In the genomic region with DNA sequence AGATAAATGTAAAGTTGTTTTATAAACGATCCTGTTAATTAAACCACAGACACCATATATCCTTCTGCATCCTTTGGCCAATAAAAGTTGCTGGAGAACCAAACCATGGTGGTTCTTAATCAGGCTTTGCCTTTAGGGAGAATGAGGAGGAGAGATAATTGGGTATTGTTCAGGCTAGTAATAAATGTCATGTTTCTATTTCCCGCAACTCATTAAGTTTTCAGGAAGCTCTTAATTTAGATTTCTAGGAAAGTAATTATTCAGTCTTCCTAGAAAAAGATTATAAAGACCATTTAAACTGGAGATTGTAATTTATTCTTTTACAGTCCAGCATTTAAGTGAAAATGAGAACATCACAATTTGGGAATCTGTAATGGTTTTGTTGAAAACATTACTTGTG, we compare ENCODE assay signal across 31 cellular contexts.
"Had no signal": no experiment of that assay in that cellular context is flagged by ENCODE, and none has a peak within 500 bp of the region (broad histone marks: within the 10 kb centered on the region; RNA-seq: fewer than 3 reads in every experiment).

No MANE protein-coding gene starts in this region.

- H3K4me3 ChIP-seq: adrenal gland, body of pancreas, esophagus muscularis mucosa, gastroesophageal sphincter, heart right ventricle had no signal

- H3K9me3 ChIP-seq: adrenal gland, body of pancreas, esophagus muscularis mucosa, gastroesophageal sphincter, heart right ventricle had no signal

- H3K4me1 ChIP-seq: adrenal gland, body of pancreas, foreskin keratinocyte had no signal

- H3K27ac ChIP-seq: adrenal gland, body of pancreas, esophagus muscularis mucosa, foreskin keratinocyte, gastroesophageal sphincter, heart right ventricle had no signal

- ATAC-seq: activated CD4-positive, alpha-beta T cell treated with anti-CD3 and anti-CD28 coated beads for 36 hours; activated CD8-positive, alpha-beta memory T cell treated with anti-CD3 and anti-CD28 coated beads, Interleukin-2, amount 10 ng/mL, durations not matched to agents 7 days and 5 days; activated CD8-positive, alpha-beta T cell treated with anti-CD3 and anti-CD28 coated beads, Interleukin-2, amount 10 ng/mL, durations not matched to agents 7 days and 5 days; activated naive CD8-positive, alpha-beta T cell treated with anti-CD3 and anti-CD28 coated beads, Interleukin-2, amount 50 U/mL, for 24 hours; body of pancreas; effector memory CD8-positive, alpha-beta T cell; foreskin keratinocyte; gastroesophageal sphincter; heart right ventricle; T-helper 17 cell had no signal

- H3K27me3 ChIP-seq: adrenal gland, body of pancreas, esophagus muscularis mucosa, foreskin keratinocyte, gastroesophageal sphincter, heart right ventricle had no signal

- DNase-seq: activated CD4-positive, alpha-beta memory T cell treated with anti-CD3 and anti-CD28 coated beads for 36 hours; activated CD4-positive, alpha-beta T cell treated with anti-CD3 and anti-CD28 coated beads for 36 hours; activated CD4-positive, alpha-beta T cell treated with anti-CD3 and anti-CD28 coated beads, Interleukin-2, amount 10 ng/mL, durations not matched to agents 24 days and 14 days; activated CD4-positive, CD25-positive, alpha-beta regulatory T cell; activated CD4-positive, CD25-positive, alpha-beta regulatory T cell treated with anti-CD3 and anti-CD28 coated beads, Interleukin-2, amount 50 U/mL, for 72 hours; activated CD8-positive, alpha-beta memory T cell treated with anti-CD3 and anti-CD28 coated beads, Interleukin-2, amount 10 ng/mL, durations not matched to agents 7 days and 5 days; activated CD8-positive, alpha-beta memory T cell treated with anti-CD3 and anti-CD28 coated beads, Interleukin-2, amount 50 U/mL, for 4 hours; activated CD8-positive, alpha-beta T cell treated with anti-CD3 and anti-CD28 coated beads, Interleukin-2, amount 10 ng/mL, durations not matched to agents 7 days and 5 days; activated effector memory CD4-positive, alpha-beta T cell treated with anti-CD3 and anti-CD28 coated beads, Interleukin-2, amount 50 U/mL, for 16 hours; activated naive CD4-positive, alpha-beta T cell treated with anti-CD3 and anti-CD28 coated beads for 36 hours; activated naive CD8-positive, alpha-beta T cell treated with anti-CD3 and anti-CD28 coated beads for 36 hours; activated naive CD8-positive, alpha-beta T cell treated with anti-CD3 and anti-CD28 coated beads, Interleukin-2, amount 50 U/mL, for 24 hours; activated T-cell treated with anti-CD3 and anti-CD28 coated beads, Interleukin-2, amount 50 U/mL, for 1 hour; activated T-cell treated with anti-CD3 and anti-CD28 coated beads, Interleukin-2, amount 50 U/mL, for 48 hours; adrenal gland; amygdala; aorta; body of pancreas; caudate nucleus; cortex of kidney; dermis blood vessel endothelial cell; effector CD4-positive, alpha-beta T cell; effector memory CD8-positive, alpha-beta T cell; erythroblast; foreskin keratinocyte; heart right ventricle; T-helper 1 cell; T-helper 17 cell; T1000 had no signal
